29 cellular contexts compared by ENCODE assay signal in genomic region chr9:401223-401622, GRCh38.
DNase-seq lines count a peak whose midpoint lies in the region; ATAC-seq, FAIRE-seq and TF ChIP-seq lines count a peak whose summit lies in the region.
"Had no signal": no experiment of that assay in that cellular context is flagged by ENCODE, and none has a peak within 500 bp of the region (broad histone marks: within the 10 kb centered on the region; RNA-seq: fewer than 3 reads in every experiment).

No MANE protein-coding gene starts in this region.

- FAIRE-seq in D721Med (lab: Jason Lieb, UNC): no peak
- FAIRE-seq: endometrium, GM12892, islet of Langerhans, K562, TTC549 had no signal

- no peak overlapping the region for H2AFZ ChIP-seq in trophoblast cell (ENCODE audit: insufficient read depth, low read length, poor library complexity)

- H4K8ac ChIP-seq in trophoblast cell (ENCODE audit: low read depth, low read length): no peak overlapping the region

- peaks cover 3% of the 10 kb centered on the region for H3K9me3 ChIP-seq in trophoblast cell (ENCODE audit: insufficient read depth, low read depth, low read length)
- H3K9me3 ChIP-seq: ascending aorta, Caco-2, sigmoid colon, upper lobe of left lung had no signal

- no peaks in the 10 kb centered on the region for H3K27me3 ChIP-seq in trophoblast cell (ENCODE audit: insufficient read depth, low read length)
- H3K27me3 ChIP-seq: ascending aorta, sigmoid colon, upper lobe of left lung had no signal

- peak overlapping the region; percentile 41 for H3K27ac Mint-ChIP-seq in activated CD4-positive, alpha-beta T cell treated with anti-CD3 and anti-CD28 coated beads, Interleukin-2, amount 10 ng/mL, durations not matched to agents 7 days and 5 days
- H3K27ac Mint-ChIP-seq in activated CD4-positive, alpha-beta T cell treated with anti-CD3 and anti-CD28 coated beads for 36 hours: no peak overlapping the region
- H3K27ac Mint-ChIP-seq in activated CD8-positive, alpha-beta T cell treated with anti-CD3 and anti-CD28 coated beads, Interleukin-2, amount 10 ng/mL, durations not matched to agents 7 days and 5 days: peak overlapping the region; percentile 74
- peak overlapping the region; percentile 78 to 79 for H3K27ac Mint-ChIP-seq in natural killer cell
- H3K27ac Mint-ChIP-seq: dendritic cell treated with granulocyte-macrophage colony-stimulating factor and Interleukin-4, amounts not matched to agents 40 ng/mL and 50 ng/mL, for 4 days had no signal

- no peaks in the 10 kb centered on the region for H3K79me2 ChIP-seq in trophoblast cell (ENCODE audit: control insufficient read depth, insufficient read depth, low read length, poor library complexity)

- no peak overlapping the region for H3K4ac ChIP-seq in trophoblast cell (ENCODE audit: low read depth, low read length)

- intact Hi-C loops in activated CD4-positive, alpha-beta T cell treated with anti-CD3 and anti-CD28 coated beads for 36 hours (cut with DNase I, micrococcal nuclease): no loop called here
- intact Hi-C loops in natural killer cell (cut with micrococcal nuclease): no loop called here

- no peaks in the 10 kb centered on the region for H3K27me3 Mint-ChIP-seq in activated CD4-positive, alpha-beta T cell treated with anti-CD3 and anti-CD28 coated beads, Interleukin-2, amount 10 ng/mL, durations not matched to agents 7 days and 5 days
- H3K27me3 Mint-ChIP-seq in activated CD4-positive, alpha-beta T cell treated with anti-CD3 and anti-CD28 coated beads for 36 hours: no peaks in the 10 kb centered on the region
- H3K27me3 Mint-ChIP-seq in activated CD8-positive, alpha-beta T cell treated with anti-CD3 and anti-CD28 coated beads, Interleukin-2, amount 10 ng/mL, durations not matched to agents 7 days and 5 days (ENCODE audit: low read depth): no peaks in the 10 kb centered on the region
- no peaks in the 10 kb centered on the region for H3K27me3 Mint-ChIP-seq in natural killer cell (ENCODE audit: low read depth in 2 of 2)
- H3K27me3 Mint-ChIP-seq: dendritic cell treated with granulocyte-macrophage colony-stimulating factor and Interleukin-4, amounts not matched to agents 40 ng/mL and 50 ng/mL, for 4 days had no signal

- H3K4me1 ChIP-seq in trophoblast cell (ENCODE audit: control insufficient read depth in 1 of 2, insufficient read depth in 2 of 2, low read length in 2 of 2): no peaks in the 10 kb centered on the region
- H3K4me1 ChIP-seq: ascending aorta, Caco-2, sigmoid colon had no signal

- no peak overlapping the region for H3K27ac ChIP-seq in trophoblast cell (ENCODE audit: low read depth, low read length)
- H3K27ac ChIP-seq: ascending aorta, sigmoid colon, upper lobe of left lung had no signal

- TF ChIP-seq CTCF in D721Med (IDR thresholded peaks at IDR 0.05; ENCODE audit: insufficient read depth, missing control alignments): no peak
- TF ChIP-seq CTCF in natural killer cell (IDR thresholded peaks at IDR 0.05): no peak

- no peak overlapping the region for H4K91ac ChIP-seq in trophoblast cell (ENCODE audit: low read depth, low read length)

- POLR2A ChIA-PET in activated CD4-positive, alpha-beta T cell treated with anti-CD3 and anti-CD28 coated beads, Interleukin-2, amount 10 ng/mL, durations not matched to agents 7 days and 5 days (lab: Charles Lee): no interaction called here
- POLR2A ChIA-PET in activated CD4-positive, alpha-beta T cell treated with anti-CD3 and anti-CD28 coated beads for 36 hours (lab: Charles Lee): no interaction called here
- POLR2A ChIA-PET in activated CD8-positive, alpha-beta T cell treated with anti-CD3 and anti-CD28 coated beads, Interleukin-2, amount 10 ng/mL, durations not matched to agents 7 days and 5 days (lab: Charles Lee): no interaction called here

- no peak overlapping the region for H4K12ac ChIP-seq in trophoblast cell (ENCODE audit: low read depth, low read length)

- CTCF ChIA-PET in activated CD4-positive, alpha-beta T cell treated with anti-CD3 and anti-CD28 coated beads, Interleukin-2, amount 10 ng/mL, durations not matched to agents 7 days and 5 days (lab: Charles Lee): interaction anchor here (0.9 to 1.6 kb wide), 2 partner anchors 12 to 23 kb away, joined by 3 to 4 read pairs; no protein-coding TSS in a partner anchor
- CTCF ChIA-PET in activated CD4-positive, alpha-beta T cell treated with anti-CD3 and anti-CD28 coated beads for 36 hours (lab: Charles Lee): interaction anchor here (0.6 kb wide), 1 partner anchor 89 kb away, joined by 3 read pairs; no protein-coding TSS in a partner anchor
- CTCF ChIA-PET in activated CD8-positive, alpha-beta T cell treated with anti-CD3 and anti-CD28 coated beads, Interleukin-2, amount 10 ng/mL, durations not matched to agents 7 days and 5 days (lab: Charles Lee): no interaction called here

- no peak overlapping the region for H3K4me3 ChIP-seq in trophoblast cell (ENCODE audit: low read depth, low read length)
- H3K4me3 ChIP-seq: ascending aorta, K562, sigmoid colon, upper lobe of left lung had no signal

- H2BK120ac ChIP-seq in trophoblast cell (ENCODE audit: insufficient read depth, low read length, poor library complexity): no peak overlapping the region

- no peak overlapping the region for H3K4me3 Mint-ChIP-seq in activated CD4-positive, alpha-beta T cell treated with anti-CD3 and anti-CD28 coated beads, Interleukin-2, amount 10 ng/mL, durations not matched to agents 7 days and 5 days
- H3K4me3 Mint-ChIP-seq in activated CD4-positive, alpha-beta T cell treated with anti-CD3 and anti-CD28 coated beads for 36 hours: no peak overlapping the region
- H3K4me3 Mint-ChIP-seq in activated CD8-positive, alpha-beta T cell treated with anti-CD3 and anti-CD28 coated beads, Interleukin-2, amount 10 ng/mL, durations not matched to agents 7 days and 5 days: no peak overlapping the region
- no peak overlapping the region for H3K4me3 Mint-ChIP-seq in natural killer cell
- H3K4me3 Mint-ChIP-seq: dendritic cell treated with granulocyte-macrophage colony-stimulating factor and Interleukin-4, amounts not matched to agents 40 ng/mL and 50 ng/mL, for 4 days; neural crest cell had no signal

- no peak for DNase-seq in activated CD4-positive, alpha-beta T cell treated with anti-CD3 and anti-CD28 coated beads, Interleukin-2, amount 10 ng/mL, durations not matched to agents 7 days and 5 days
- no peak for DNase-seq in activated CD4-positive, alpha-beta T cell treated with anti-CD3 and anti-CD28 coated beads for 36 hours
- DNase-seq in D721Med (ENCODE audit: insufficient read length, low spot score): peak; percentile 36
- no peak for DNase-seq in activated CD8-positive, alpha-beta T cell treated with anti-CD3 and anti-CD28 coated beads, Interleukin-2, amount 10 ng/mL, durations not matched to agents 7 days and 5 days
- no peak for DNase-seq in natural killer cell
- DNase-seq in cerebellar cortex (ENCODE audit: low spot score): no peak
- no peak for DNase-seq in stimulated activated CD4-positive, alpha-beta T cell treated with anti-CD3 and anti-CD28 coated beads, Interleukin-1b, Interleukin-23, amount 100 ng/mL, for 48 hours
- no peak for DNase-seq in trophoblast cell
- DNase-seq: activated naive CD4-positive, alpha-beta T cell; AML-193; Caco-2; H7; left ventricle myocardium superior; midbrain; NCI-H2081; posterior cingulate gyrus; SHP77; sigmoid colon; stimulated activated CD4-positive, alpha-beta T cell treated with anti-CD3 and anti-CD28 coated beads, Interleukin-15, amount 100 ng/mL, for 24 hours; SW 1271; upper lobe of left lung had no signal

- H2BK12ac ChIP-seq in trophoblast cell (ENCODE audit: low read length): no peak overlapping the region

- H2AK5ac ChIP-seq in trophoblast cell (ENCODE audit: low read length): no peak overlapping the region

- H3K9ac ChIP-seq in trophoblast cell (ENCODE audit: low read length): no peak overlapping the region

- H3K36me3 Mint-ChIP-seq in activated CD4-positive, alpha-beta T cell treated with anti-CD3 and anti-CD28 coated beads, Interleukin-2, amount 10 ng/mL, durations not matched to agents 7 days and 5 days (ENCODE audit: low read depth): peaks cover 76% of the 10 kb centered on the region
- peaks cover 65% of the 10 kb centered on the region for H3K36me3 Mint-ChIP-seq in activated CD4-positive, alpha-beta T cell treated with anti-CD3 and anti-CD28 coated beads for 36 hours (ENCODE audit: low read depth)
- peaks cover 77% of the 10 kb centered on the region for H3K36me3 Mint-ChIP-seq in activated CD8-positive, alpha-beta T cell treated with anti-CD3 and anti-CD28 coated beads, Interleukin-2, amount 10 ng/mL, durations not matched to agents 7 days and 5 days (ENCODE audit: low read depth)
- H3K36me3 Mint-ChIP-seq in natural killer cell: peaks cover 39% of the 10 kb centered on the region

- no CpG with 5 or more reads among the region's 3 CpGs for WGBS in trophoblast cell (ENCODE audit: extremely low coverage, insufficient coverage, insufficient read length)

- no peak overlapping the region for H2BK5ac ChIP-seq in trophoblast cell (ENCODE audit: low read depth, low read length, poor library complexity)

- H3K9me3 Mint-ChIP-seq in activated CD4-positive, alpha-beta T cell treated with anti-CD3 and anti-CD28 coated beads, Interleukin-2, amount 10 ng/mL, durations not matched to agents 7 days and 5 days: no peaks in the 10 kb centered on the region
- no peaks in the 10 kb centered on the region for H3K9me3 Mint-ChIP-seq in activated CD4-positive, alpha-beta T cell treated with anti-CD3 and anti-CD28 coated beads for 36 hours (ENCODE audit: low read depth)
- peaks cover 7% of the 10 kb centered on the region for H3K9me3 Mint-ChIP-seq in activated CD8-positive, alpha-beta T cell treated with anti-CD3 and anti-CD28 coated beads, Interleukin-2, amount 10 ng/mL, durations not matched to agents 7 days and 5 days (ENCODE audit: insufficient read depth)
- H3K9me3 Mint-ChIP-seq in natural killer cell: no peaks in the 10 kb centered on the region
- H3K9me3 Mint-ChIP-seq: dendritic cell treated with granulocyte-macrophage colony-stimulating factor and Interleukin-4, amounts not matched to agents 40 ng/mL and 50 ng/mL, for 4 days; neural crest cell had no signal

- no peaks in the 10 kb centered on the region for H3K36me3 ChIP-seq in trophoblast cell (ENCODE audit: control insufficient read depth in 1 of 2, insufficient read depth in 2 of 2, low read length in 2 of 2)
- H3K36me3 ChIP-seq: ascending aorta, sigmoid colon had no signal

- H3K4me1 Mint-ChIP-seq in activated CD4-positive, alpha-beta T cell treated with anti-CD3 and anti-CD28 coated beads, Interleukin-2, amount 10 ng/mL, durations not matched to agents 7 days and 5 days: no peaks in the 10 kb centered on the region
- no peaks in the 10 kb centered on the region for H3K4me1 Mint-ChIP-seq in activated CD4-positive, alpha-beta T cell treated with anti-CD3 and anti-CD28 coated beads for 36 hours
- H3K4me1 Mint-ChIP-seq in activated CD8-positive, alpha-beta T cell treated with anti-CD3 and anti-CD28 coated beads, Interleukin-2, amount 10 ng/mL, durations not matched to agents 7 days and 5 days (ENCODE audit: low read depth): no peaks in the 10 kb centered on the region
- H3K4me1 Mint-ChIP-seq in natural killer cell: peaks cover 7 to 11% of the 10 kb centered on the region in 2 donors

- no peaks in the 10 kb centered on the region for H3K79me1 ChIP-seq in trophoblast cell (ENCODE audit: low read length)

- no peak overlapping the region for H3K18ac ChIP-seq in trophoblast cell (ENCODE audit: low read length)

- no peak overlapping the region for H3K14ac ChIP-seq in trophoblast cell (ENCODE audit: low read length)

- H3K23ac ChIP-seq in trophoblast cell (ENCODE audit: low read length): no peak overlapping the region

- ATAC-seq in activated CD4-positive, alpha-beta T cell treated with anti-CD3 and anti-CD28 coated beads for 36 hours: no peak
- ATAC-seq in activated CD8-positive, alpha-beta T cell treated with anti-CD3 and anti-CD28 coated beads, Interleukin-2, amount 10 ng/mL, durations not matched to agents 7 days and 5 days: no peak
- no peak for ATAC-seq in natural killer cell
- ATAC-seq: K562, left ventricle myocardium superior had no signal

- H3K4me2 ChIP-seq in trophoblast cell (ENCODE audit: low read length): no peak overlapping the region
